12 cellular contexts compared by ENCODE assay signal in genomic region chr6:14283600-14284235, GRCh38.
DNase-seq lines count a peak whose midpoint lies in the region; FAIRE-seq and TF ChIP-seq lines count a peak whose summit lies in the region.
"Had no signal": no experiment of that assay in that cellular context is flagged by ENCODE, and none has a peak within 500 bp of the region (broad histone marks: within the 10 kb centered on the region; RNA-seq: fewer than 3 reads in every experiment).

No MANE protein-coding gene starts in this region.

- H3K9me3 ChIP-seq in WERI-Rb-1 (ENCODE audit: severe bottlenecking) = no peaks in the 10 kb centered on the region
- no peaks in the 10 kb centered on the region for H3K9me3 ChIP-seq in kidney (ENCODE audit: control insufficient read depth in 1 of 2, low read length in 2 of 2)
- H3K9me3 ChIP-seq: vagina had no signal

- peaks cover 0 to 10% of the 10 kb centered on the region in 2 donors for H3K4me1 ChIP-seq in kidney (ENCODE audit: control insufficient read depth in 1 of 2, insufficient read depth in 1 of 2, low read depth in 1 of 2, low read length in 2 of 2)
- H3K4me1 ChIP-seq: vagina had no signal

- TF ChIP-seq CTCF in AG09319 (IDR thresholded peaks at IDR 0.05; ENCODE audit: low read depth, low read length) (peak; percentile 5), WERI-Rb-1 (IDR thresholded peaks at IDR 0.05; ENCODE audit: low read depth, low read length) (peak; percentile 68), kidney (IDR thresholded peaks at IDR 0.05; ENCODE audit: borderline replicate concordance, extremely low read depth, insufficient read depth) (peak; percentile 17)

- H3K27me3 ChIP-seq in H7 (ENCODE audit: control insufficient read depth, insufficient read depth, low read length) = no peaks in the 10 kb centered on the region
- H3K27me3 ChIP-seq in WERI-Rb-1 (ENCODE audit: insufficient read depth, low read depth, severe bottlenecking) = no peaks in the 10 kb centered on the region
- H3K27me3 ChIP-seq: vagina had no signal

- H3K27ac ChIP-seq in WERI-Rb-1 (no peak overlapping the region), kidney (ENCODE audit: low read depth in 2 of 2, low read length in 2 of 2) (no peak overlapping the region)
- H3K27ac ChIP-seq: vagina had no signal

- FAIRE-seq in kidney (lab: Jason Lieb, UNC) = no peak

- H3K9ac ChIP-seq in kidney (ENCODE audit: low read length in 2 of 2) = no peak overlapping the region

- intact Hi-C loops in kidney (cut with DNase I) = no loop called here

- H3K36me3 ChIP-seq in H7 (replicated peaks; ENCODE audit: control insufficient read depth, insufficient read depth, low read length) (no peaks in the 10 kb centered on the region), WERI-Rb-1 (no peaks in the 10 kb centered on the region), kidney (ENCODE audit: control insufficient read depth in 1 of 2, insufficient read depth in 2 of 2, low read length in 2 of 2) (no peaks in the 10 kb centered on the region)
- H3K36me3 ChIP-seq: vagina had no signal

- no peak for DNase-seq in AG09319 (ENCODE audit: extremely low read depth, low read depth)
- DNase-seq in H7 = peak; percentile 54
- peak; percentile 62 for DNase-seq in WERI-Rb-1
- no peak for DNase-seq in kidney
- DNase-seq in kidney glomerular epithelial cell (lab: John Stamatoyannopoulos, UW) = no peak
- no peak for DNase-seq in islet precursor cell
- no peak for DNase-seq in putamen (ENCODE audit: low spot score)
- DNase-seq in activated gamma-delta T cell (lab: John Stamatoyannopoulos, UW) = no peak
- DNase-seq: effector CD8-positive, alpha-beta T cell; NK-92 treated with Interleukin-12 subunit alpha and Interleukin-12 subunit beta, amount 100 ng/mL, for 24 hours had no signal

- no peak overlapping the region for H3K4me3 ChIP-seq in H7 (ENCODE audit: insufficient read depth, low read depth, low read length)
- H3K4me3 ChIP-seq in WERI-Rb-1 (ENCODE audit: low read depth, low read length) = no peak overlapping the region
- no peak overlapping the region for H3K4me3 ChIP-seq in kidney (ENCODE audit: low read length in 2 of 2)
- H3K4me3 ChIP-seq: smooth muscle cell, vagina had no signal

Comparison
In these comparisons a context has a peak if more than half of its experiments do, and no peak if none do; other contexts are left out.
1. DNase-seq: peak in H7 (single experiment) and WERI-Rb-1 (single experiment); none in AG09319 (single experiment), kidney (single experiment), kidney glomerular epithelial cell (single experiment), islet precursor cell (single experiment), putamen (single experiment) and activated gamma-delta T cell (single experiment).
2. CTCF ChIP-seq: peak in every context shown above with its lines; median percentile 68 in WERI-Rb-1; 17 in kidney; 5 in AG09319.